1 cellular context compared by ENCODE assay signal in the genomic region with DNA sequence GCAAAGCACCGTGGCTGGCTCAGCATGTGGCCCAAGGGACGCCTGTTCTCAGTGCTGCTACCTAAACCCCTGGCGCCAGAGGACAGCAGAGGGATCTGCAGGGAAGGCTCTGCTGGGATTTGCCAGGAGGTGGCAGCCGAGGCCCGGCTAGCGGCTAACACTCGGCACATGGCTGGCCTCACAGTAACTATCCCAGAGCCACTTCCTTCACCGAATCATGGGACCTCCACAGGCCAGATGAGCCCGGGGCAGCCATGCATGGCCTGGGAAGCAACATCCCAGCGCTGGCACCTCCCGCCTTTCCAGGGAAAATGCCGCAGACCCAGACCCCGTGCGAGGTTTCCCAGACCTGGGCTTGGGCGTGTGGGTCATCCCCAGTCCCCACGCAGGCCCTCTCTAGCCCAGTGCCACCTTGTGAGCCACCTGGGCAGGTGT.
TF ChIP-seq lines count a peak whose summit lies in the region.

No MANE protein-coding gene starts in this region.

TF ChIP-seq in HEK293, 187 proteins besides CTCF, POLR2A, EP300 and RAD21 (continued from another document and continues in another):
- TF ChIP-seq, protein P1, sequence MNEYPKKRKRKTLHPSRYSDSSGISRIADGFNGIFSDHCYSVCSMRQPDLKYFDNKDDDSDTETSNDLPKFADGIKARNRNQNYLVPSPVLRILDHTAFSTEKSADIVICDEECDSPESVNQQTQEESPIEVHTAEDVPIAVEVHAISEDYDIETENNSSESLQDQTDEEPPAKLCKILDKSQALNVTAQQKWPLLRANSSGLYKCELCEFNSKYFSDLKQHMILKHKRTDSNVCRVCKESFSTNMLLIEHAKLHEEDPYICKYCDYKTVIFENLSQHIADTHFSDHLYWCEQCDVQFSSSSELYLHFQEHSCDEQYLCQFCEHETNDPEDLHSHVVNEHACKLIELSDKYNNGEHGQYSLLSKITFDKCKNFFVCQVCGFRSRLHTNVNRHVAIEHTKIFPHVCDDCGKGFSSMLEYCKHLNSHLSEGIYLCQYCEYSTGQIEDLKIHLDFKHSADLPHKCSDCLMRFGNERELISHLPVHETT (tag by site-specific recombination; IDR thresholded peaks at IDR 0.05): no peak
- TF ChIP-seq ZBTB48 (tag by site-specific recombination; IDR thresholded peaks at IDR 0.05): peak; percentile 80
- no peak for TF ChIP-seq ZNF350 (tag by site-specific recombination; IDR thresholded peaks at IDR 0.05)
- no peak for TF ChIP-seq ZSCAN16 (tag by site-specific recombination; IDR thresholded peaks at IDR 0.05)
- TF ChIP-seq ZNF701 (tag by site-specific recombination; IDR thresholded peaks at IDR 0.05): no peak
- TF ChIP-seq, protein P2, sequence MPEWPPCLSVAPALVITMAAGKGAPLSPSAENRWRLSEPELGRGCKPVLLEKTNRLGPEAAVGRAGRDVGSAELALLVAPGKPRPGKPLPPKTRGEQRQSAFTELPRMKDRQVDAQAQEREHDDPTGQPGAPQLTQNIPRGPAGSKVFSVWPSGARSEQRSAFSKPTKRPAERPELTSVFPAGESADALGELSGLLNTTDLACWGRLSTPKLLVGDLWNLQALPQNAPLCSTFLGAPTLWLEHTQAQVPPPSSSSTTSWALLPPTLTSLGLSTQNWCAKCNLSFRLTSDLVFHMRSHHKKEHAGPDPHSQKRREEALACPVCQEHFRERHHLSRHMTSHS (tag by site-specific recombination; IDR thresholded peaks at IDR 0.05): no peak
- TF ChIP-seq ZNF670 (tag by site-specific recombination; IDR thresholded peaks at IDR 0.05; ENCODE audit: low read depth): no peak
- no peak for TF ChIP-seq KLF16 (tag by site-specific recombination; IDR thresholded peaks at IDR 0.05)
- TF ChIP-seq ZNF404 (tag by site-specific recombination; IDR thresholded peaks at IDR 0.05): no peak
- TF ChIP-seq, protein P3, sequence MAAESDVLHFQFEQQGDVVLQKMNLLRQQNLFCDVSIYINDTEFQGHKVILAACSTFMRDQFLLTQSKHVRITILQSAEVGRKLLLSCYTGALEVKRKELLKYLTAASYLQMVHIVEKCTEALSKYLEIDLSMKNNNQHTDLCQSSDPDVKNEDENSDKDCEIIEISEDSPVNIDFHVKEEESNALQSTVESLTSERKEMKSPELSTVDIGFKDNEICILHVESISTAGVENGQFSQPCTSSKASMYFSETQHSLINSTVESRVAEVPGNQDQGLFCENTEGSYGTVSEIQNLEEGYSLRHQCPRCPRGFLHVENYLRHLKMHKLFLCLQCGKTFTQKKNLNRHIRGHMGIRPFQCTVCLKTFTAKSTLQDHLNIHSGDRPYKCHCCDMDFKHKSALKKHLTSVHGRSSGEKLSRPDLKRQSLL (tag by site-specific recombination; IDR thresholded peaks at IDR 0.05): no peak
- TF ChIP-seq ZNF138 (tag by site-specific recombination; IDR thresholded peaks at IDR 0.05; ENCODE audit: borderline replicate concordance): no peak
- TF ChIP-seq KLF9 (tag by site-specific recombination; IDR thresholded peaks at IDR 0.05; ENCODE audit: low read depth): no peak
- peak; percentile 62 for TF ChIP-seq ZEB2 (tag by site-specific recombination; IDR thresholded peaks at IDR 0.05)
- no peak for TF ChIP-seq ZNF791 (tag by site-specific recombination; IDR thresholded peaks at IDR 0.05)
- TF ChIP-seq ZNF19 (tag by site-specific recombination; IDR thresholded peaks at IDR 0.05; ENCODE audit: low read depth): no peak
- TF ChIP-seq ZNF549 (tag by site-specific recombination; IDR thresholded peaks at IDR 0.05): no peak
- no peak for TF ChIP-seq ZSCAN23 (tag by site-specific recombination; IDR thresholded peaks at IDR 0.05)
- no peak for TF ChIP-seq ZNF561 (tag by site-specific recombination; IDR thresholded peaks at IDR 0.05; ENCODE audit: borderline replicate concordance)
- TF ChIP-seq ZNF624 (tag by site-specific recombination; IDR thresholded peaks at IDR 0.05): no peak
- TF ChIP-seq ZNF132 (tag by site-specific recombination; IDR thresholded peaks at IDR 0.05; ENCODE audit: borderline replicate concordance): no peak
- no peak for TF ChIP-seq ZNF302 (tag by site-specific recombination; IDR thresholded peaks at IDR 0.05; ENCODE audit: low read depth)
- TF ChIP-seq ZNF623 (tag by site-specific recombination; IDR thresholded peaks at IDR 0.05): no peak
- TF ChIP-seq ZNF843 (tag by site-specific recombination; IDR thresholded peaks at IDR 0.05): no peak
- no peak for TF ChIP-seq MYNN (tag by site-specific recombination; IDR thresholded peaks at IDR 0.05; ENCODE audit: borderline replicate concordance)
- TF ChIP-seq ZFP69B (tag by site-specific recombination; IDR thresholded peaks at IDR 0.05): no peak
- TF ChIP-seq ZNF830 (tag by site-specific recombination; IDR thresholded peaks at IDR 0.05; ENCODE audit: low read depth): no peak
- peak; percentile 86 for TF ChIP-seq ZSCAN30 (tag by site-specific recombination; IDR thresholded peaks at IDR 0.05)
- TF ChIP-seq, protein P4, sequence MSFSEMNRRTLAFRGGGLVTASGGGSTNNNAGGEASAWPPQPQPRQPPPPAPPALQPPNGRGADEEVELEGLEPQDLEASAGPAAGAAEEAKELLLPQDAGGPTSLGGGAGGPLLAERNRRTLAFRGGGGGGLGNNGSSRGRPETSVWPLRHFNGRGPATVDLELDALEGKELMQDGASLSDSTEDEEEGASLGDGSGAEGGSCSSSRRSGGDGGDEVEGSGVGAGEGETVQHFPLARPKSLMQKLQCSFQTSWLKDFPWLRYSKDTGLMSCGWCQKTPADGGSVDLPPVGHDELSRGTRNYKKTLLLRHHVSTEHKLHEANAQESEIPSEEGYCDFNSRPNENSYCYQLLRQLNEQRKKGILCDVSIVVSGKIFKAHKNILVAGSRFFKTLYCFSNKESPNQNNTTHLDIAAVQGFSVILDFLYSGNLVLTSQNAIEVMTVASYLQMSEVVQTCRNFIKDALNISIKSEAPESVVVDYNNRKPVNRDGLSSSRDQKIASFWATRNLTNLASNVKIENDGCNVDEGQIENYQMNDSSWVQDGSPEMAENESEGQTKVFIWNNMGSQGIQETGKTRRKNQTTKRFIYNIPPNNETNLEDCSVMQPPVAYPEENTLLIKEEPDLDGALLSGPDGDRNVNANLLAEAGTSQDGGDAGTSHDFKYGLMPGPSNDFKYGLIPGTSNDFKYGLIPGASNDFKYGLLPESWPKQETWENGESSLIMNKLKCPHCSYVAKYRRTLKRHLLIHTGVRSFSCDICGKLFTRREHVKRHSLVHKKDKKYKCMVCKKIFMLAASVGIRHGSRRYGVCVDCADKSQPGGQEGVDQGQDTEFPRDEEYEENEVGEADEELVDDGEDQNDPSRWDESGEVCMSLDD (tag by site-specific recombination; IDR thresholded peaks at IDR 0.05): no peak
- TF ChIP-seq ZNF473 (tag by site-specific recombination; IDR thresholded peaks at IDR 0.05): no peak
- TF ChIP-seq ZFP41 (tag by site-specific recombination; IDR thresholded peaks at IDR 0.05; ENCODE audit: borderline replicate concordance): no peak
- TF ChIP-seq ZBTB8A (tag by site-specific recombination; IDR thresholded peaks at IDR 0.05): peak; percentile 41; the same call in 1 of the 2 replicates
- no peak for TF ChIP-seq FEZF1 (tag by site-specific recombination; IDR thresholded peaks at IDR 0.05)
- TF ChIP-seq ZNF768 (tag by site-specific recombination; IDR thresholded peaks at IDR 0.05): no peak
- no peak for TF ChIP-seq ZNF155 (tag by site-specific recombination; IDR thresholded peaks at IDR 0.05)
- TF ChIP-seq, protein P5, sequence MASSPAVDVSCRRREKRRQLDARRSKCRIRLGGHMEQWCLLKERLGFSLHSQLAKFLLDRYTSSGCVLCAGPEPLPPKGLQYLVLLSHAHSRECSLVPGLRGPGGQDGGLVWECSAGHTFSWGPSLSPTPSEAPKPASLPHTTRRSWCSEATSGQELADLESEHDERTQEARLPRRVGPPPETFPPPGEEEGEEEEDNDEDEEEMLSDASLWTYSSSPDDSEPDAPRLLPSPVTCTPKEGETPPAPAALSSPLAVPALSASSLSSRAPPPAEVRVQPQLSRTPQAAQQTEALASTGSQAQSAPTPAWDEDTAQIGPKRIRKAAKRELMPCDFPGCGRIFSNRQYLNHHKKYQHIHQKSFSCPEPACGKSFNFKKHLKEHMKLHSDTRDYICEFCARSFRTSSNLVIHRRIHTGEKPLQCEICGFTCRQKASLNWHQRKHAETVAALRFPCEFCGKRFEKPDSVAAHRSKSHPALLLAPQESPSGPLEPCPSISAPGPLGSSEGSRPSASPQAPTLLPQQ (tag by site-specific recombination; IDR thresholded peaks at IDR 0.05): peak; percentile 66
- TF ChIP-seq, protein P6, sequence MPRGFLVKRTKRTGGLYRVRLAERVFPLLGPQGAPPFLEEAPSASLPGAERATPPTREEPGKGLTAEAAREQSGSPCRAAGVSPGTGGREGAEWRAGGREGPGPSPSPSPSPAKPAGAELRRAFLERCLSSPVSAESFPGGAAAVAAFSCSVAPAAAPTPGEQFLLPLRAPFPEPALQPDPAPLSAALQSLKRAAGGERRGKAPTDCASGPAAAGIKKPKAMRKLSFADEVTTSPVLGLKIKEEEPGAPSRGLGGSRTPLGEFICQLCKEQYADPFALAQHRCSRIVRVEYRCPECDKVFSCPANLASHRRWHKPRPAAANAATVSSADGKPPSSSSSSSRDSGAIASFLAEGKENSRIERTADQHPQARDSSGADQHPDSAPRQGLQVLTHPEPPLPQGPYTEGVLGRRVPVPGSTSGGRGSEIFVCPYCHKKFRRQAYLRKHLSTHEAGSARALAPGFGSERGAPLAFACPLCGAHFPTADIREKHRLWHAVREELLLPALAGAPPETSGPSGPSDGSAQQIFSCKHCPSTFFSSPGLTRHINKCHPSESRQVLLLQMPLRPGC (tag by site-specific recombination; IDR thresholded peaks at IDR 0.05): no peak
- no peak for TF ChIP-seq ZBTB20 (tag by site-specific recombination; IDR thresholded peaks at IDR 0.05)
- no peak for TF ChIP-seq ZNF16 (tag by site-specific recombination; IDR thresholded peaks at IDR 0.05; ENCODE audit: low read depth)
- TF ChIP-seq GLIS2 (tag by site-specific recombination; IDR thresholded peaks at IDR 0.05): 0 out of 2 replicates have a peak, but pooled peaks have one; percentile 10
- peak; percentile 59 for TF ChIP-seq ZNF335 (tag by site-specific recombination; conservative IDR thresholded peaks at IDR 0.05)
- TF ChIP-seq ZNF416 (tag by site-specific recombination; IDR thresholded peaks at IDR 0.05): no peak
- no peak for TF ChIP-seq ZNF426 (tag by site-specific recombination; IDR thresholded peaks at IDR 0.05)
- TF ChIP-seq, protein P7, sequence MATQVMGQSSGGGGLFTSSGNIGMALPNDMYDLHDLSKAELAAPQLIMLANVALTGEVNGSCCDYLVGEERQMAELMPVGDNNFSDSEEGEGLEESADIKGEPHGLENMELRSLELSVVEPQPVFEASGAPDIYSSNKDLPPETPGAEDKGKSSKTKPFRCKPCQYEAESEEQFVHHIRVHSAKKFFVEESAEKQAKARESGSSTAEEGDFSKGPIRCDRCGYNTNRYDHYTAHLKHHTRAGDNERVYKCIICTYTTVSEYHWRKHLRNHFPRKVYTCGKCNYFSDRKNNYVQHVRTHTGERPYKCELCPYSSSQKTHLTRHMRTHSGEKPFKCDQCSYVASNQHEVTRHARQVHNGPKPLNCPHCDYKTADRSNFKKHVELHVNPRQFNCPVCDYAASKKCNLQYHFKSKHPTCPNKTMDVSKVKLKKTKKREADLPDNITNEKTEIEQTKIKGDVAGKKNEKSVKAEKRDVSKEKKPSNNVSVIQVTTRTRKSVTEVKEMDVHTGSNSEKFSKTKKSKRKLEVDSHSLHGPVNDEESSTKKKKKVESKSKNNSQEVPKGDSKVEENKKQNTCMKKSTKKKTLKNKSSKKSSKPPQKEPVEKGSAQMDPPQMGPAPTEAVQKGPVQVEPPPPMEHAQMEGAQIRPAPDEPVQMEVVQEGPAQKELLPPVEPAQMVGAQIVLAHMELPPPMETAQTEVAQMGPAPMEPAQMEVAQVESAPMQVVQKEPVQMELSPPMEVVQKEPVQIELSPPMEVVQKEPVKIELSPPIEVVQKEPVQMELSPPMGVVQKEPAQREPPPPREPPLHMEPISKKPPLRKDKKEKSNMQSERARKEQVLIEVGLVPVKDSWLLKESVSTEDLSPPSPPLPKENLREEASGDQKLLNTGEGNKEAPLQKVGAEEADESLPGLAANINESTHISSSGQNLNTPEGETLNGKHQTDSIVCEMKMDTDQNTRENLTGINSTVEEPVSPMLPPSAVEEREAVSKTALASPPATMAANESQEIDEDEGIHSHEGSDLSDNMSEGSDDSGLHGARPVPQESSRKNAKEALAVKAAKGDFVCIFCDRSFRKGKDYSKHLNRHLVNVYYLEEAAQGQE (tag by site-specific recombination; IDR thresholded peaks at IDR 0.05): 0 out of 2 replicates have a peak, but pooled peaks have one; percentile 25
- 0 out of 2 replicates have a peak, but pooled peaks have one; percentile 39 for TF ChIP-seq YY2 (tag by site-specific recombination; IDR thresholded peaks at IDR 0.05)
- no peak for TF ChIP-seq ZNF175 (tag by site-specific recombination; IDR thresholded peaks at IDR 0.05)
- TF ChIP-seq, protein P8, sequence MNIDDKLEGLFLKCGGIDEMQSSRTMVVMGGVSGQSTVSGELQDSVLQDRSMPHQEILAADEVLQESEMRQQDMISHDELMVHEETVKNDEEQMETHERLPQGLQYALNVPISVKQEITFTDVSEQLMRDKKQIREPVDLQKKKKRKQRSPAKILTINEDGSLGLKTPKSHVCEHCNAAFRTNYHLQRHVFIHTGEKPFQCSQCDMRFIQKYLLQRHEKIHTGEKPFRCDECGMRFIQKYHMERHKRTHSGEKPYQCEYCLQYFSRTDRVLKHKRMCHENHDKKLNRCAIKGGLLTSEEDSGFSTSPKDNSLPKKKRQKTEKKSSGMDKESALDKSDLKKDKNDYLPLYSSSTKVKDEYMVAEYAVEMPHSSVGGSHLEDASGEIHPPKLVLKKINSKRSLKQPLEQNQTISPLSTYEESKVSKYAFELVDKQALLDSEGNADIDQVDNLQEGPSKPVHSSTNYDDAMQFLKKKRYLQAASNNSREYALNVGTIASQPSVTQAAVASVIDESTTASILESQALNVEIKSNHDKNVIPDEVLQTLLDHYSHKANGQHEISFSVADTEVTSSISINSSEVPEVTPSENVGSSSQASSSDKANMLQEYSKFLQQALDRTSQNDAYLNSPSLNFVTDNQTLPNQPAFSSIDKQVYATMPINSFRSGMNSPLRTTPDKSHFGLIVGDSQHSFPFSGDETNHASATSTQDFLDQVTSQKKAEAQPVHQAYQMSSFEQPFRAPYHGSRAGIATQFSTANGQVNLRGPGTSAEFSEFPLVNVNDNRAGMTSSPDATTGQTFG (tag by site-specific recombination; IDR thresholded peaks at IDR 0.05; ENCODE audit: borderline replicate concordance): no peak
- TF ChIP-seq GLI4 (tag by site-specific recombination; IDR thresholded peaks at IDR 0.05): no peak
- TF ChIP-seq GLIS1 (tag by site-specific recombination; IDR thresholded peaks at IDR 0.05): peak; percentile 74
- no peak for TF ChIP-seq GLI2 (tag by site-specific recombination; IDR thresholded peaks at IDR 0.05; ENCODE audit: borderline replicate concordance, low read depth)
- no peak for TF ChIP-seq ZNF248 (tag by site-specific recombination; IDR thresholded peaks at IDR 0.05)
- TF ChIP-seq ZNF394 (tag by site-specific recombination; IDR thresholded peaks at IDR 0.05; ENCODE audit: borderline replicate concordance): no peak; the same call in 1 of the 2 replicates
